11 cellular contexts compared by ENCODE assay signal in the genomic region with DNA sequence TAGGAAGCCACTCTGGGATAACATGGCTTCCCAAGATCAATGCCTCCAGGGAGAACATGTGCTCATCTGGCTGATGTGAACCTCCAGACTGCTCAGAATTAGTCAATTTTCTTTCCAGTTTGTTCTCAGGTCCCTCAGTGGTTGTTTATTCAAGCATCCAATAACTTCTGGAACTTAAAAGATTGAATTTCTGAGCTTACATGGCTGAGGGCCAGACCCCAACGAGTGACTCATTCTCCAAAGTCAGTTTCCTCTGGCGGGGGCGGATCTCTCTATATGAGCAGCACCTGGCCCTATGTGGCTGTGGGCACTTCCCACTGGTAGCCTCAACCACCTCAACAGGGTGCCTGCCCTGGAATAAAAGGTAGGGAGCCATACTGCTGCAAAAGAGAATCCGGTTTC. TPM values are rescaled to one million over a fixed set of nuclear protein-coding genes. Genes with fewer than 3 reads are reported as not detected.
DNase-seq lines count a peak whose midpoint lies in the region; ATAC-seq, FAIRE-seq and TF ChIP-seq lines count a peak whose summit lies in the region.
"Had no signal": no experiment of that assay in that cellular context is flagged by ENCODE, and none has a peak within 500 bp of the region (broad histone marks: within the 10 kb centered on the region; RNA-seq: fewer than 3 reads in every experiment).

No MANE protein-coding gene starts in this region.

- CTCF ChIA-PET in activated naive CD4-positive, alpha-beta T cell treated with anti-CD3 and anti-CD28 coated beads, Interleukin-2, amount 10 ng/mL, durations not matched to agents 7 days and 5 days (lab: Charles Lee): no interaction called here

- WGBS in hepatocyte (ENCODE audit: low lambda C conversion rate, missing lambda C conversion rate): 62% methylated on average over 4 of the region's 4 CpGs

- H3K36me3 Mint-ChIP-seq in activated naive CD4-positive, alpha-beta T cell treated with anti-CD3 and anti-CD28 coated beads, Interleukin-2, amount 10 ng/mL, durations not matched to agents 7 days and 5 days: no peaks in the 10 kb centered on the region
- no peaks in the 10 kb centered on the region for H3K36me3 Mint-ChIP-seq in activated T-cell treated with anti-CD3 and anti-CD28 coated beads, Interleukin-2, amount 50 U/mL, for 4 hours (ENCODE audit: insufficient read depth)
- no peaks in the 10 kb centered on the region for H3K36me3 Mint-ChIP-seq in type B pancreatic cell
- H3K36me3 Mint-ChIP-seq: neural progenitor cell had no signal

- H3K9me3 ChIP-seq in hepatocyte (ENCODE audit: low read depth) (no peaks in the 10 kb centered on the region), colonic mucosa (no peaks in the 10 kb centered on the region)

- H3K4me1 Mint-ChIP-seq in activated naive CD4-positive, alpha-beta T cell treated with anti-CD3 and anti-CD28 coated beads, Interleukin-2, amount 10 ng/mL, durations not matched to agents 7 days and 5 days: no peaks in the 10 kb centered on the region
- no peaks in the 10 kb centered on the region for H3K4me1 Mint-ChIP-seq in activated T-cell treated with anti-CD3 and anti-CD28 coated beads, Interleukin-2, amount 50 U/mL, for 4 hours (ENCODE audit: low read depth)
- H3K4me1 Mint-ChIP-seq in type B pancreatic cell (ENCODE audit: unreplicated experiment): no peaks in the 10 kb centered on the region

- no peaks in the 10 kb centered on the region for H3K79me2 ChIP-seq in hepatocyte

- H2AFZ ChIP-seq in hepatocyte: no peak overlapping the region
- H2AFZ ChIP-seq: neural progenitor cell had no signal

- no peak overlapping the region for H3K4me3 ChIP-seq in hepatocyte
- no peak overlapping the region for H3K4me3 ChIP-seq in colonic mucosa
- H3K4me3 ChIP-seq: neural progenitor cell had no signal

- peak; percentile 36 for DNase-seq in activated naive CD4-positive, alpha-beta T cell treated with Interleukin-2 at 50 U/mL for 16 hours
- DNase-seq in activated naive CD4-positive, alpha-beta T cell treated with anti-CD3 and anti-CD28 coated beads, Interleukin-2, amount 10 ng/mL, durations not matched to agents 7 days and 5 days: no peak
- peak; percentile 23 for DNase-seq in activated T-cell treated with anti-CD3 and anti-CD28 coated beads, Interleukin-2, amount 50 U/mL, for 4 hours
- DNase-seq in hepatocyte (ENCODE audit: low spot score) (peak; percentile 22), type B pancreatic cell (ENCODE audit: extremely low spot score, unreplicated experiment) (peak; percentile 54), colonic mucosa (no peak), cortex of kidney (lab: John Stamatoyannopoulos, UW) (no peak), GM12891 (ENCODE audit: insufficient read length, low spot score) (no peak)
- DNase-seq: activated effector memory CD4-positive, alpha-beta T cell treated with anti-CD3 and anti-CD28 coated beads, Interleukin-2, amount 50 U/mL, for 16 hours; DMS153 had no signal

- TF ChIP-seq CTCF in hepatocyte (IDR thresholded peaks at IDR 0.05; ENCODE audit: poor library complexity) (no peak), type B pancreatic cell (conservative IDR thresholded peaks at IDR 0.05) (no peak), colonic mucosa (IDR thresholded peaks at IDR 0.05) (no peak)

- ATAC-seq in activated T-cell treated with anti-CD3 and anti-CD28 coated beads, Interleukin-2, amount 50 U/mL, for 4 hours: peak; percentile 79 to 84

- H3K27me3 ChIP-seq in hepatocyte: peaks cover 7% of the 10 kb centered on the region
- H3K27me3 ChIP-seq in colonic mucosa: no peaks in the 10 kb centered on the region
- H3K27me3 ChIP-seq: neural progenitor cell had no signal

- no peak for FAIRE-seq in GM12891 (lab: Jason Lieb, UNC)

- no peak overlapping the region for H3K4me2 ChIP-seq in hepatocyte
- H3K4me2 ChIP-seq: neural progenitor cell had no signal

- H3K9me3 Mint-ChIP-seq in activated naive CD4-positive, alpha-beta T cell treated with anti-CD3 and anti-CD28 coated beads, Interleukin-2, amount 10 ng/mL, durations not matched to agents 7 days and 5 days: no peaks in the 10 kb centered on the region
- H3K9me3 Mint-ChIP-seq in activated T-cell treated with anti-CD3 and anti-CD28 coated beads, Interleukin-2, amount 50 U/mL, for 4 hours: no peaks in the 10 kb centered on the region
- H3K9me3 Mint-ChIP-seq in type B pancreatic cell: no peaks in the 10 kb centered on the region
- H3K9me3 Mint-ChIP-seq: neural progenitor cell had no signal

- H3K9me2 ChIP-seq in hepatocyte (replicated peaks; ENCODE audit: insufficient read depth): no peaks in the 10 kb centered on the region

- no peak overlapping the region for H3K27ac ChIP-seq in hepatocyte
- no peak overlapping the region for H3K27ac ChIP-seq in colonic mucosa
- H3K27ac ChIP-seq: neural progenitor cell had no signal

- no peak for TF ChIP-seq POLR2A in GM12891 (IDR thresholded peaks at IDR 0.05; ENCODE audit: low read depth, low read length)

- H3K27ac Mint-ChIP-seq in activated naive CD4-positive, alpha-beta T cell treated with anti-CD3 and anti-CD28 coated beads, Interleukin-2, amount 10 ng/mL, durations not matched to agents 7 days and 5 days: no peak overlapping the region
- H3K27ac Mint-ChIP-seq in type B pancreatic cell: no peak overlapping the region
- H3K27ac Mint-ChIP-seq: neural progenitor cell had no signal

- H3K36me3 ChIP-seq in hepatocyte (replicated peaks; ENCODE audit: insufficient read depth, low read depth): no peaks in the 10 kb centered on the region
- no peaks in the 10 kb centered on the region for H3K36me3 ChIP-seq in colonic mucosa
- H3K36me3 ChIP-seq: neural progenitor cell had no signal

- no peak overlapping the region for H3K4me3 Mint-ChIP-seq in activated naive CD4-positive, alpha-beta T cell treated with anti-CD3 and anti-CD28 coated beads, Interleukin-2, amount 10 ng/mL, durations not matched to agents 7 days and 5 days
- no peak overlapping the region for H3K4me3 Mint-ChIP-seq in activated T-cell treated with anti-CD3 and anti-CD28 coated beads, Interleukin-2, amount 50 U/mL, for 4 hours
- H3K4me3 Mint-ChIP-seq in type B pancreatic cell: no peak overlapping the region
- H3K4me3 Mint-ChIP-seq: neural progenitor cell had no signal

- H3K9ac ChIP-seq in colonic mucosa (ENCODE audit: low read depth in 2 of 2, low read length in 2 of 2): no peak overlapping the region
- H3K9ac ChIP-seq: neural progenitor cell had no signal

- no peaks in the 10 kb centered on the region for H3K4me1 ChIP-seq in hepatocyte (ENCODE audit: insufficient read depth)
- no peaks in the 10 kb centered on the region for H3K4me1 ChIP-seq in colonic mucosa

- no peaks in the 10 kb centered on the region for H3K27me3 Mint-ChIP-seq in activated naive CD4-positive, alpha-beta T cell treated with anti-CD3 and anti-CD28 coated beads, Interleukin-2, amount 10 ng/mL, durations not matched to agents 7 days and 5 days
- H3K27me3 Mint-ChIP-seq in activated T-cell treated with anti-CD3 and anti-CD28 coated beads, Interleukin-2, amount 50 U/mL, for 4 hours (ENCODE audit: low read depth): peaks cover 3% of the 10 kb centered on the region
- H3K27me3 Mint-ChIP-seq in type B pancreatic cell: peaks cover 23% of the 10 kb centered on the region

- intact Hi-C loops in colonic mucosa (cut with DNase I): no loop called here

- no peaks in the 10 kb centered on the region for H4K20me1 ChIP-seq in hepatocyte (ENCODE audit: insufficient read depth, poor library complexity, severe bottlenecking)

TF ChIP-seq in GM12891, 5 proteins besides CTCF, POLR2A, EP300 and RAD21:
- TF ChIP-seq PAX5 (IDR thresholded peaks at IDR 0.05; ENCODE audit: insufficient read depth, low read length, severe bottlenecking): no peak
- TF ChIP-seq TAF1 (IDR thresholded peaks at IDR 0.05; ENCODE audit: low read depth, low read length): no peak
- TF ChIP-seq SPI1 (IDR thresholded peaks at IDR 0.05; ENCODE audit: low read depth, low read length): no peak
- no peak for TF ChIP-seq POLR2AphosphoS5 (IDR thresholded peaks at IDR 0.05; ENCODE audit: low read depth, low read length)
- TF ChIP-seq POU2F2 (IDR thresholded peaks at IDR 0.05; ENCODE audit: low read depth, low read length): no peak

RNA-seq across cellular contexts. Expression of a gene that starts 34.0 kb away (rescaled TPM):
- not detected for total RNA-seq in activated T-cell treated with anti-CD3 and anti-CD28 coated beads, Interleukin-2, amount 50 U/mL, for 4 hours
- not detected in 2 replicates for total RNA-seq in hepatocyte
- not detected in 2 replicates for polyA plus RNA-seq in hepatocyte
- total RNA-seq in type B pancreatic cell (ENCODE audit: low replicate concordance): 0.36 TPM in 1 of 2 replicates, not detected in the other
- not detected for total RNA-seq in colonic mucosa
- 0.22 TPM for polyA plus RNA-seq in GM12891 (2012; ENCODE audit: low read depth, missing spikeins)

Comparison
In these comparisons a context has a peak if more than half of its experiments do, and no peak if none do; other contexts are left out.
1. DNase-seq: peak in activated naive CD4-positive, alpha-beta T cell treated with Interleukin-2 at 50 U/mL for 16 hours (single experiment), activated T-cell treated with anti-CD3 and anti-CD28 coated beads, Interleukin-2, amount 50 U/mL, for 4 hours (single experiment), hepatocyte (single experiment) and type B pancreatic cell (single experiment); none in activated naive CD4-positive, alpha-beta T cell treated with anti-CD3 and anti-CD28 coated beads, Interleukin-2, amount 10 ng/mL, durations not matched to agents 7 days and 5 days (single experiment), colonic mucosa (single experiment), cortex of kidney (single experiment) and GM12891 (single experiment).